Comparison of ENCODE assay signal across 14 cellular contexts in the genomic region with DNA sequence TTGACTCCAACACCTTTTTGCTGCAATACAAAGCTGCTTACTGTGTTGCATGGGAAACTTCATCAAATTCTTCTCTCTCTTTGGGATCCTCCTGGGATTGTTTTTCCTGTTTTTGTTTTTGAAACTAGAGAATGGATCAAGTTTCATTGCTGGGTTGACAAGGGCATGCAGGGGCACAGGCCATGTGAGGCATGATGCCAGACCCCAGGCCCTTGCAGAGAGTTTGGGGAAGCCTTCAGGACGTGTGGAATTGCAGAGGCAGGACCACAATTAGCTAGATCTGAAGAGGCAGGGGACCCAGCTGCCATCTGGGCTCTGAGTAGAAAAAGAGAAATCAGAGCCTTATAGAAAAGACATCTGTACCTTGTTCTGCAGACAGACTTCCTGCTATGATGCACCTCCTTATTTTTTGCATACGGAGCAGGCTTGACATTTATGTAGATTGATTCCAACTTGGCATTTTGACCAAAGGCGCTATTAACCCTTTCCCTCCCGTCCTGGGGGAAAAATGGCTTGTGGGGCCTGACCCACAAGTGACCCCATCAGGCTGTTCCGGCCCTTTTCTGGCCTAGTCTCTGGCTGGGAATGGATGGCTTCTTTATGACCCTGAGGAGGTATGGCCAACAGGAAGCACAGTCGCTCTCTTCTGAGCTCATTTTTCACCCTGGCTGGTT. TPM values are rescaled to one million over a fixed set of nuclear protein-coding genes. Genes with fewer than 3 reads are reported as not detected.
A peak's percentile ranks its signal among the peaks of the same experiment; 100 is the strongest.
DNase-seq lines count a peak whose midpoint lies in the region; ATAC-seq and TF ChIP-seq lines count a peak whose summit lies in the region.
"Had no signal": no experiment of that assay in that cellular context is flagged by ENCODE, and none has a peak within 500 bp of the region (broad histone marks: within the 10 kb centered on the region; RNA-seq: fewer than 3 reads in every experiment).

No MANE protein-coding gene starts in this region.

- no peak overlapping the region for H2BK12ac ChIP-seq in neuronal stem cell (ENCODE audit: low read length)

- H4K8ac ChIP-seq in neuronal stem cell (ENCODE audit: low read depth, low read length): no peak overlapping the region

- no peak overlapping the region for H4K91ac ChIP-seq in neuronal stem cell (ENCODE audit: low read depth, low read length, poor library complexity)

- no peaks in the 10 kb centered on the region for H3K27me3 ChIP-seq in WERI-Rb-1 (ENCODE audit: insufficient read depth, low read depth, severe bottlenecking)
- H3K27me3 ChIP-seq in neuronal stem cell (ENCODE audit: control insufficient read depth in 3 of 3, insufficient read depth in 3 of 3, low read depth in 1 of 3, low read length in 3 of 3): peaks cover 0 to 5% (median 0%) of the 10 kb centered on the region in 3 experiments
- peaks cover 0 to 4% of the 10 kb centered on the region in 2 donors for H3K27me3 ChIP-seq in tibial artery
- H3K27me3 ChIP-seq: MG63, SJSA1 had no signal

- no peak overlapping the region for H2BK120ac ChIP-seq in neuronal stem cell (ENCODE audit: low read depth, low read length)

- no peak for ATAC-seq in GM18520 (IDR thresholded peaks at IDR 0.05; ENCODE audit: unreplicated experiment)
- ATAC-seq: activated T-cell treated with anti-CD3 and anti-CD28 coated beads, Interleukin-2, amount 50 U/mL, for 72 hours had no signal

- no CpG with 5 or more reads among the region's 6 CpGs for WGBS in neuronal stem cell (ENCODE audit: extremely low coverage in 2 of 2, insufficient read length in 2 of 2, insufficient replicate concordance in 1 of 2), 2 donors

- no peak overlapping the region for H3K4ac ChIP-seq in neuronal stem cell (ENCODE audit: low read length)

- peaks cover 2 to 12% of the 10 kb centered on the region in 2 donors for H3K4me1 ChIP-seq in neuronal stem cell (ENCODE audit: control insufficient read depth in 2 of 2, insufficient read depth in 1 of 2, low read depth in 1 of 2, low read length in 2 of 2)
- no peaks in the 10 kb centered on the region for H3K4me1 ChIP-seq in tibial artery
- H3K4me1 ChIP-seq: SJSA1 had no signal

- H3K36me3 ChIP-seq in WERI-Rb-1 (no peaks in the 10 kb centered on the region), neuronal stem cell (replicated peaks in 1 of 2; ENCODE audit: control insufficient read depth in 2 of 2, insufficient read depth in 2 of 2, low read length in 2 of 2) (no peaks in the 10 kb centered on the region), tibial artery (no peaks in the 10 kb centered on the region)
- H3K36me3 ChIP-seq: MG63, SJSA1 had no signal

- H3K14ac ChIP-seq in neuronal stem cell (ENCODE audit: low read length): no peak overlapping the region

- H3K4me2 ChIP-seq in neuronal stem cell (ENCODE audit: insufficient read depth, low read length, poor library complexity, severe bottlenecking): no peak overlapping the region

- TF ChIP-seq CTCF in WERI-Rb-1 (IDR thresholded peaks at IDR 0.05; ENCODE audit: low read depth, low read length) (no peak), tibial artery (IDR thresholded peaks at IDR 0.05) (no peak)

- H3K27ac ChIP-seq in WERI-Rb-1: peak overlapping the region; percentile 16
- no peak overlapping the region for H3K27ac ChIP-seq in neuronal stem cell (replicated peaks; ENCODE audit: low read length)
- no peak overlapping the region for H3K27ac ChIP-seq in tibial artery
- H3K27ac ChIP-seq: GM23248, SJSA1 had no signal

- H3K4me3 ChIP-seq in WERI-Rb-1 (ENCODE audit: low read depth, low read length) (no peak overlapping the region), neuronal stem cell (ENCODE audit: low read length in 2 of 2) (no peak overlapping the region), tibial artery (no peak overlapping the region)
- H3K4me3 ChIP-seq: GM23248, MG63, SJSA1 had no signal

- H3K23ac ChIP-seq in neuronal stem cell (ENCODE audit: low read depth, low read length, poor library complexity): no peak overlapping the region

- no peak overlapping the region for H2AK5ac ChIP-seq in neuronal stem cell (ENCODE audit: low read depth, low read length)

- H3K9ac ChIP-seq in neuronal stem cell (ENCODE audit: low read depth, low read length, poor library complexity): no peak overlapping the region
- H3K9ac ChIP-seq: GM23248 had no signal

- no peak overlapping the region for H3K18ac ChIP-seq in neuronal stem cell (ENCODE audit: low read length)

- peak overlapping the region; percentile 66 for H2AFZ ChIP-seq in neuronal stem cell (ENCODE audit: low read length)
- H2AFZ ChIP-seq: GM23248 had no signal

- intact Hi-C loops in tibial artery (cut with DNase I; ENCODE audit: low total_unique reads): no loop called here

- no peaks in the 10 kb centered on the region for H3K79me1 ChIP-seq in neuronal stem cell (ENCODE audit: low read depth, low read length)

- H2BK5ac ChIP-seq in neuronal stem cell (ENCODE audit: low read length): no peak overlapping the region

- H3K9me3 ChIP-seq in WERI-Rb-1 (ENCODE audit: severe bottlenecking) (no peaks in the 10 kb centered on the region), neuronal stem cell (replicated peaks in 1 of 2; ENCODE audit: control insufficient read depth in 2 of 2, insufficient read depth in 1 of 2, low read depth in 1 of 2, low read length in 2 of 2) (no peaks in the 10 kb centered on the region), tibial artery (no peaks in the 10 kb centered on the region)
- H3K9me3 ChIP-seq: MG63, SJSA1 had no signal

- DNase-seq in DMS 273 treated with DMSO at 0.1 percent for 48 hours (lab: John Stamatoyannopoulos, UW) (peak; percentile 75), NCI-H1105 treated with DMSO at 0.1 percent for 48 hours (lab: John Stamatoyannopoulos, UW) (peak; percentile 78), WERI-Rb-1 (no peak), neuronal stem cell (ENCODE audit: low spot score) (no peak), H4 (ENCODE audit: low spot score) (no peak), tibial artery (no peak), midbrain (lab: John Stamatoyannopoulos, UW) (no peak)
- DNase-seq: activated T-cell treated with anti-CD3 and anti-CD28 coated beads, Interleukin-2, amount 50 U/mL, for 72 hours; GM23248; NCI-H2029 treated with DMSO at 0.1 percent for 48 hours had no signal

- H2BK15ac ChIP-seq in neuronal stem cell (ENCODE audit: low read length): no peak overlapping the region

RNA-seq across cellular contexts. Expression of a gene that starts 44.3 kb away (rescaled TPM):
- polyA plus RNA-seq in neuronal stem cell (2013, experiment 1 of 2): 0.17 TPM
- polyA plus RNA-seq in neuronal stem cell (2013, experiment 2 of 2): 0.17 TPM
- total RNA-seq in H4 (2014; rRNA removed; shearing (Covaris generic)): not detected in 2 replicates
- total RNA-seq: activated T-cell treated with anti-CD3 and anti-CD28 coated beads, Interleukin-2, amount 50 U/mL, for 72 hours; GM23248; posterior vena cava; SJSA1 had no signal
- polyA plus RNA-seq: GM23248 had no signal

Comparison
In these comparisons a context has a peak if more than half of its experiments do, and no peak if none do; other contexts are left out.
1. DNase-seq: peak in DMS 273 treated with DMSO at 0.1 percent for 48 hours (single experiment) and NCI-H1105 treated with DMSO at 0.1 percent for 48 hours (single experiment); none in WERI-Rb-1 (single experiment), neuronal stem cell (single experiment), H4 (single experiment), tibial artery (0 of 2) and midbrain (single experiment).